18 cellular contexts compared by ENCODE assay signal in genomic region chr3:31710123-31710841, GRCh38.
DNase-seq lines count a peak whose midpoint lies in the region; FAIRE-seq and TF ChIP-seq lines count a peak whose summit lies in the region.
"Had no signal": no experiment of that assay in that cellular context is flagged by ENCODE, and none has a peak within 500 bp of the region (broad histone marks: within the 10 kb centered on the region; RNA-seq: fewer than 3 reads in every experiment).

No MANE protein-coding gene starts in this region.

- H3K9me3 Mint-ChIP-seq in progenitor cell of endocrine pancreas (ENCODE audit: low read depth), result peaks cover 12% of the 10 kb centered on the region
- H3K9me3 Mint-ChIP-seq: activated CD4-positive, alpha-beta memory T cell treated with anti-CD3 and anti-CD28 coated beads for 36 hours; activated T-cell treated with anti-CD3 and anti-CD28 coated beads, Interleukin-2, amount 50 U/mL, for 4 hours had no signal

- DNase-seq in DMS79 treated with DMSO at 0.1 percent for 48 hours (lab: John Stamatoyannopoulos, UW) (peak; percentile 9), DMS79 (lab: John Stamatoyannopoulos, UW) (no peak), LHCN-M2 (ENCODE audit: low read depth) (peak; percentile 34), brain microvascular endothelial cell (peak; percentile 31), progenitor cell of endocrine pancreas (ENCODE audit: low spot score, unreplicated experiment) (no peak), islet precursor cell (no peak), GM19239 (ENCODE audit: insufficient read length, low spot score) (no peak)
- DNase-seq in NK-92 treated with Interleukin-12 subunit alpha and Interleukin-12 subunit beta, amount 100 ng/mL, for 24 hours (lab: John Stamatoyannopoulos, UW), result no peak
- DNase-seq: activated CD4-positive, alpha-beta memory T cell treated with anti-CD3 and anti-CD28 coated beads for 36 hours; activated naive CD8-positive, alpha-beta T cell treated with anti-CD3 and anti-CD28 coated beads, Interleukin-2, amount 10 ng/mL, durations not matched to agents 7 days and 5 days; activated T-cell treated with anti-CD3 and anti-CD28 coated beads, Interleukin-2, amount 50 U/mL, for 4 hours; central memory CD4-positive, alpha-beta T cell; endodermal cell; NCI-H1092 treated with DMSO at 0.1 percent for 48 hours; NCI-H524; stimulated activated CD4-positive, alpha-beta T cell treated with anti-CD3 and anti-CD28 coated beads, Interleukin-2, amount 100 ng/mL, for 24 hours had no signal

- TF ChIP-seq CTCF in brain microvascular endothelial cell (IDR thresholded peaks at IDR 0.05; ENCODE audit: low read depth, low read length, missing control alignments) (no peak), progenitor cell of endocrine pancreas (IDR thresholded peaks at IDR 0.05; ENCODE audit: unreplicated experiment) (no peak)

- H3K27ac ChIP-seq in brain microvascular endothelial cell, result no peak overlapping the region
- H3K27ac ChIP-seq: 22Rv1 had no signal

- H3K4me1 Mint-ChIP-seq in progenitor cell of endocrine pancreas (ENCODE audit: low read depth), result peaks cover 8% of the 10 kb centered on the region
- H3K4me1 Mint-ChIP-seq: activated naive CD8-positive, alpha-beta T cell treated with anti-CD3 and anti-CD28 coated beads, Interleukin-2, amount 10 ng/mL, durations not matched to agents 7 days and 5 days had no signal

- no peaks in the 10 kb centered on the region for H3K36me3 ChIP-seq in brain microvascular endothelial cell (replicated peaks)

- H3K4me3 Mint-ChIP-seq in progenitor cell of endocrine pancreas (ENCODE audit: low read depth), result no peak overlapping the region
- H3K4me3 Mint-ChIP-seq: activated CD4-positive, alpha-beta memory T cell treated with anti-CD3 and anti-CD28 coated beads for 36 hours; activated naive CD8-positive, alpha-beta T cell treated with anti-CD3 and anti-CD28 coated beads, Interleukin-2, amount 10 ng/mL, durations not matched to agents 7 days and 5 days; activated T-cell treated with anti-CD3 and anti-CD28 coated beads, Interleukin-2, amount 50 U/mL, for 4 hours; CD14-positive monocyte; endodermal cell had no signal

- H3K27me3 Mint-ChIP-seq in progenitor cell of endocrine pancreas, result no peaks in the 10 kb centered on the region

- no peaks in the 10 kb centered on the region for H3K27me3 ChIP-seq in brain microvascular endothelial cell (replicated peaks)

- H3K4me3 ChIP-seq in brain microvascular endothelial cell (ENCODE audit: low read depth, low read length), result no peak overlapping the region

- in situ Hi-C loops in brain microvascular endothelial cell (cut with HindIII; ENCODE audit: low pct_ligation_motif_present, low sequenced_read_pairs), result no loop called here

- no peak for FAIRE-seq in GM19239 (lab: Jason Lieb, UNC)

- peak overlapping the region; percentile 15 for H3K27ac Mint-ChIP-seq in progenitor cell of endocrine pancreas
- H3K27ac Mint-ChIP-seq: activated CD4-positive, alpha-beta memory T cell treated with anti-CD3 and anti-CD28 coated beads for 36 hours; activated naive CD8-positive, alpha-beta T cell treated with anti-CD3 and anti-CD28 coated beads, Interleukin-2, amount 10 ng/mL, durations not matched to agents 7 days and 5 days; CD14-positive monocyte; endodermal cell had no signal

- H3K36me3 Mint-ChIP-seq in progenitor cell of endocrine pancreas (ENCODE audit: insufficient read depth), result peaks cover 9% of the 10 kb centered on the region
- H3K36me3 Mint-ChIP-seq: activated CD4-positive, alpha-beta memory T cell treated with anti-CD3 and anti-CD28 coated beads for 36 hours had no signal

Comparison
In these comparisons a context has a peak if more than half of its experiments do, and no peak if none do; other contexts are left out.
1. DNase-seq: peak in DMS79 treated with DMSO at 0.1 percent for 48 hours (single experiment), LHCN-M2 (single experiment) and brain microvascular endothelial cell (single experiment); none in DMS79 (single experiment), progenitor cell of endocrine pancreas (single experiment), NK-92 treated with Interleukin-12 subunit alpha and Interleukin-12 subunit beta, amount 100 ng/mL, for 24 hours (single experiment), islet precursor cell (single experiment) and GM19239 (single experiment).